11 cellular contexts compared by ENCODE assay signal in the genomic region with DNA sequence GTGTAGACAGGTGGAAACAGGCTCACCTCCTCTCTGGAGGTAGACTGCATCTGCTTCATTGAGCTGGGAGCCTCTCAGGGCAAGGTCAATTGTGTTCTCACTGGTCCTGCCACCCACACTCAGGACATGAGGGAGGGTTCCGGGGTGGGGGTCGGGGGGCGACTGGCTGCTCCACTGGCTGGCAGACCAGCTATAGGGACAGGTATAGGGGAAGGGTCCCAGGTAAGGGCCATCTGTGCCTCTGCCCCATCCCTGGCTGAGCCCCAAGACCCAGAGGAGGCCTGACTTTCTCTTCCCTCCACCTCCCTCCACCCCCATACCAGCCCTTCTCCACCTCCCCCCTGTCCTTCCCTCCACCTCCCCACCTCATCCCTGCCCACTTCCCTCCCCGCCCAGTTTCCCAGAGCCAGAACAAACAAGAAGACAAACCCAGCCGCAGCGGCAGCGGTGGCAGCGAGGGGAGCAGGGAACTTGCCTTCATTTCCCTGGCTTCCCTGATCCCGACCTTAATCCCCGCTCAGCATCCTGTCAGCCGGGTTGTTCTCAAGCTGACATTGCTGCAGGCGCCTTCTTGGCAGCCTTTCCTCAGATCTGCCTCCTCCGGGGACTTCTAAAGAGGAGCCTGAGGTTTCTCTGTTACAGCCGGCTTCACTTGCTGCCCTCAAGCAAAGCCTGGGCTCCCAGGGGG. TPM values are rescaled to one million over a fixed set of nuclear protein-coding genes. Genes with fewer than 3 reads are reported as not detected.
A peak's percentile ranks its signal among the peaks of the same experiment; 100 is the strongest.
DNase-seq lines count a peak whose midpoint lies in the region; ATAC-seq, FAIRE-seq and TF ChIP-seq lines count a peak whose summit lies in the region.
"Had no signal": no experiment of that assay in that cellular context is flagged by ENCODE, and none has a peak within 500 bp of the region (broad histone marks: within the 10 kb centered on the region; RNA-seq: fewer than 3 reads in every experiment).

No MANE protein-coding gene starts in this region.

- CTCF ChIA-PET in endothelial cell of umbilical vein (lab: Charles Lee) = interaction anchor here (1.1 kb wide), 1 partner anchor 16 kb away, joined by 3 read pairs; no protein-coding TSS in a partner anchor

- no peak overlapping the region for H3K4me3 ChIP-seq in endothelial cell of umbilical vein (replicated peaks in 1 of 3; ENCODE audit: insufficient read depth in 1 of 3, low read depth in 1 of 3, low read length in 3 of 3)
- no peak overlapping the region for H3K4me3 ChIP-seq in pancreas
- no peak overlapping the region for H3K4me3 ChIP-seq in HAP-1

- no peak for TF ChIP-seq POLR2A in endothelial cell of umbilical vein (IDR thresholded peaks at IDR 0.05; ENCODE audit: low read depth, low read length)

- dilution Hi-C loops in endothelial cell of umbilical vein (cut with MboI; ENCODE audit: extremely low pct_ligation_motif_present, low sequenced_read_pairs) = no loop called here

- intact Hi-C loops in endothelial cell of umbilical vein (cut with micrococcal nuclease) (no loop called here), pancreas (cut with DNase I) (no loop called here)

- DNase-seq in DMS79 (lab: John Stamatoyannopoulos, UW) (peak; percentile 77), NCI-H510A treated with DMSO at 0.1 percent for 48 hours (lab: John Stamatoyannopoulos, UW) (peak; percentile 77), endothelial cell of umbilical vein (ENCODE audit: low read depth, low spot score) (peak; percentile 48), pancreas (no peak), NCI-H1048 (lab: John Stamatoyannopoulos, UW) (no peak), NCI-H2029 (lab: John Stamatoyannopoulos, UW) (no peak), HAP-1 (ENCODE audit: low spot score in 2 of 2) (no peak)
- no peak for DNase-seq in activated CD4-positive, alpha-beta T cell treated with anti-CD3 and anti-CD28 coated beads, Interleukin-2, amount 50 U/mL, for 4 hours
- DNase-seq: DND-41; left cardiac atrium; stimulated activated naive CD4-positive, alpha-beta T cell treated with Interleukin-2 at 50 U/mL for 16 hours had no signal

- H3K4me2 ChIP-seq in endothelial cell of umbilical vein (ENCODE audit: insufficient read depth, low read length) = no peak overlapping the region

- no peaks in the 10 kb centered on the region for H4K20me1 ChIP-seq in endothelial cell of umbilical vein (replicated peaks; ENCODE audit: control insufficient read depth, extremely low read depth, insufficient read depth, low read length)

- H3K36me3 ChIP-seq in endothelial cell of umbilical vein (ENCODE audit: control insufficient read depth in 2 of 2, extremely low read depth in 1 of 2, insufficient read depth in 2 of 2, low read length in 2 of 2) (no peaks in the 10 kb centered on the region), pancreas (no peaks in the 10 kb centered on the region), HAP-1 (replicated peaks) (no peaks in the 10 kb centered on the region)

- TF ChIP-seq CTCF in endothelial cell of umbilical vein (IDR thresholded peaks at IDR 0.05; ENCODE audit: extremely low read depth in 1 of 2, insufficient read depth in 1 of 2, low read depth in 1 of 2, low read length in 2 of 2) = no peak
- no peak for TF ChIP-seq CTCF in pancreas (IDR thresholded peaks at IDR 0.05)

- H3K9ac ChIP-seq in endothelial cell of umbilical vein (replicated peaks; ENCODE audit: extremely low read depth, insufficient read depth, low read length) = no peak overlapping the region

- no TSS peak for BruUV-seq in endothelial cell of umbilical vein (replicated peaks; lab: Mats Ljungman, UMichigan)

- FAIRE-seq in endothelial cell of umbilical vein (lab: Jason Lieb, UNC) (peak; percentile 68), pancreas (lab: Jason Lieb, UNC) (no peak)

- ATAC-seq in pancreas = peak in 3 of 4 donors; percentile 46 to 62 (median 53)

- peak overlapping the region; percentile 23 for H2AFZ ChIP-seq in endothelial cell of umbilical vein (ENCODE audit: low read depth, low read length)

- H3K27me3 ChIP-seq in endothelial cell of umbilical vein (ENCODE audit: control insufficient read depth in 2 of 2, insufficient read depth in 2 of 2, low read length in 2 of 2) (no peaks in the 10 kb centered on the region), pancreas (no peaks in the 10 kb centered on the region), HAP-1 (ENCODE audit: low read depth) (no peaks in the 10 kb centered on the region)

- H3K9me3 ChIP-seq in endothelial cell of umbilical vein (replicated peaks; ENCODE audit: control insufficient read depth, insufficient read depth, low read length) (no peaks in the 10 kb centered on the region), pancreas (no peaks in the 10 kb centered on the region), HAP-1 (no peaks in the 10 kb centered on the region)

- H3K4me1 ChIP-seq in endothelial cell of umbilical vein (ENCODE audit: control insufficient read depth, extremely low read depth, insufficient read depth, low read length) (peaks cover 13% of the 10 kb centered on the region), pancreas (peaks cover 0 to 4% (median 0%) of the 10 kb centered on the region in 3 donors), HAP-1 (peaks cover 3% of the 10 kb centered on the region; the same call in 1 of the 2 replicates)

- in situ Hi-C loops in HAP-1 (cut with MboI; ENCODE audit: low sequenced_read_pairs) = no loop called here

- no peaks in the 10 kb centered on the region for H3K79me2 ChIP-seq in endothelial cell of umbilical vein (ENCODE audit: control insufficient read depth, insufficient read depth, low read length)

- POLR2A ChIA-PET in endothelial cell of umbilical vein (lab: Charles Lee) = no interaction called here

- no peaks in the 10 kb centered on the region for H3K9me1 ChIP-seq in endothelial cell of umbilical vein (replicated peaks; ENCODE audit: control insufficient read depth, extremely low read depth, insufficient read depth, low read length)

- no peak overlapping the region for H3K27ac ChIP-seq in endothelial cell of umbilical vein (ENCODE audit: insufficient read depth, low read depth, low read length)
- H3K27ac ChIP-seq in pancreas = no peak overlapping the region

- WGBS in pancreas, 2 donors = 40 to 57% methylated on average over 13 to 14 of the region's 14 CpGs

TF ChIP-seq in endothelial cell of umbilical vein, 7 proteins besides CTCF, POLR2A, EP300 and RAD21:
- no peak for TF ChIP-seq JUN (IDR thresholded peaks at IDR 0.05; ENCODE audit: borderline replicate concordance, insufficient read depth, insufficient read length, low read depth)
- TF ChIP-seq FOS (IDR thresholded peaks at IDR 0.05; ENCODE audit: borderline replicate concordance, insufficient read depth, low read length) = no peak

RNA-seq across cellular contexts. Expression of a gene that starts 18.3 kb away (rescaled TPM):
- total RNA-seq in endothelial cell of umbilical vein (23.9 and 24.4 TPM in 2 replicates), pancreas (10 to 100 TPM; 23.1 to 28.3 (median 25.3) TPM)
- polyA plus RNA-seq in endothelial cell of umbilical vein (5.6 and 6.1 TPM in 2 replicates), pancreas (10 to 100 TPM; 27.4 to 29.3 TPM)
- 5.6 and 7.2 TPM in 2 replicates for polyA plus RNA-seq in endothelial cell of umbilical vein (2011; cell fraction: cytosol; rRNA removed)
- polyA plus RNA-seq in endothelial cell of umbilical vein (2011; cell fraction: nucleus; rRNA removed) = 7.6 and 7.8 TPM in 2 replicates
- 13.1 and 16.9 TPM in 2 replicates for polyA plus RNA-seq in endothelial cell of umbilical vein (2012)
- polyA minus RNA-seq in endothelial cell of umbilical vein = 3.0 and 4.0 TPM in 2 replicates
- polyA minus RNA-seq in endothelial cell of umbilical vein (2011; cell fraction: cytosol; rRNA and poly(A)+ RNA removed) = 9.3 TPM
- polyA minus RNA-seq in endothelial cell of umbilical vein (2011; cell fraction: nucleus; rRNA and poly(A)+ RNA removed) = 2.9 and 4.7 TPM in 2 replicates

Comparison
In these comparisons a context has a peak if more than half of its experiments do, and no peak if none do; other contexts are left out.
1. DNase-seq: peak in DMS79 (single experiment), NCI-H510A treated with DMSO at 0.1 percent for 48 hours (single experiment) and endothelial cell of umbilical vein (single experiment); none in pancreas (0 of 6), activated CD4-positive, alpha-beta T cell treated with anti-CD3 and anti-CD28 coated beads, Interleukin-2, amount 50 U/mL, for 4 hours (0 of 2), NCI-H1048 (single experiment), NCI-H2029 (single experiment) and HAP-1 (0 of 2).